8 cellular contexts compared by ENCODE assay signal in the genomic region with DNA sequence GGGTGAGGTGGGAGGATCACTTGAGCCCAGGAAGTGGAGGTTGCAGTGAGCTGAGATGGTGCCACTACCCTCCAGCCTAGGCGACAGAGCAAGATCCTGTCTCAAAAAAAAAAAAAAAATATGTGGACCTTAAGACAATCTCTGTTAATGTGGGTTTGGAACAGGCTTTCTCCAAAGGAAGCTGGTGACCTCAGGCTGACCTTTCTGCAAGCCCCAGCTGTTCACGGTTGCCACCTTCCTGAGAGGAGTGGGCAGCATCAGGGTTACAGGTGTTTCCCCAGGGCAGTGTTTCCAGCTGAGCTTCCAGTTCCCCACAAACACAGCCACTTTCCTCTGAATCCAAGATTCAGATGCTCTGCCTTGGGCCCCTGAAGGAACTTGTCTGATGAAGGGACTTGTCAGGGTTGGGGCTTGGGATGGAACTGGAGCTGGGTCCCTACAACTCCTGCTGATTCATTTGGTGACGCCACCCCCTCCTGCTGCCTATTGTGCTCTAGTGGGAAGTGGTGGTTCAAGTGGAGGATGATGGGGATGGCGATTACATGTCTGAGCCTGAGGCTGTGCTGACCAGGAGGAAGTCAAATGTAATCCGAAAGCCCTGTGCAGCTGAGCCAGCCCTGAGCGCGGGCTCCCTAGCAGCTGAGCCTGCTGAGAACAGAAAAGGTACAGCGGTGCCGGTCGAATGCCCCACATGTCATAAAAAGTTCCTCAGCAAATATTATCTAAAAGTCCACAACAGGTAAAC. TPM values are rescaled to one million over a fixed set of nuclear protein-coding genes. Genes with fewer than 3 reads are reported as not detected.
DNase-seq lines count a peak whose midpoint lies in the region; ATAC-seq and TF ChIP-seq lines count a peak whose summit lies in the region.

No MANE protein-coding gene starts in this region.

- H3K9me3 ChIP-seq in SU-DHL-6 (ENCODE audit: insufficient read depth, low read length), result no peaks in the 10 kb centered on the region
- no peaks in the 10 kb centered on the region for H3K9me3 ChIP-seq in GM23248 (ENCODE audit: low read depth)

- H3K9me3 Mint-ChIP-seq in activated naive CD4-positive, alpha-beta T cell treated with anti-CD3 and anti-CD28 coated beads, Interleukin-2, amount 50 U/mL, for 24 hours, result no peaks in the 10 kb centered on the region

- in situ Hi-C loops in GM23248 (cut with MboI), result no loop called here

- ATAC-seq in left ventricle myocardium superior (no peak), HG03135 (IDR thresholded peaks at IDR 0.05; ENCODE audit: unreplicated experiment) (no peak), GM18498 (IDR thresholded peaks at IDR 0.05; ENCODE audit: unreplicated experiment) (no peak)

- H3K79me2 ChIP-seq in SU-DHL-6 (ENCODE audit: insufficient read depth, low read length), result peaks cover 13% of the 10 kb centered on the region; the same call in 1 of the 2 replicates
- H3K79me2 ChIP-seq in GM23248 (ENCODE audit: insufficient read depth), result peaks cover 46% of the 10 kb centered on the region

- peak overlapping the region; percentile 95 for H3K4me3 Mint-ChIP-seq in activated naive CD4-positive, alpha-beta T cell treated with anti-CD3 and anti-CD28 coated beads, Interleukin-2, amount 50 U/mL, for 24 hours

- H3K27ac Mint-ChIP-seq in activated naive CD4-positive, alpha-beta T cell treated with anti-CD3 and anti-CD28 coated beads, Interleukin-2, amount 50 U/mL, for 24 hours, result peak overlapping the region; percentile 52

- peak overlapping the region; percentile 33 for H3K4me2 ChIP-seq in SU-DHL-6 (ENCODE audit: low read depth, low read length, poor library complexity, severe bottlenecking)
- no peak overlapping the region for H3K4me2 ChIP-seq in GM23248 (ENCODE audit: unreplicated experiment)

- H3K27ac ChIP-seq in SU-DHL-6 (ENCODE audit: low read depth, low read length) (no peak overlapping the region), GM23248 (no peak overlapping the region)

- H3K36me3 Mint-ChIP-seq in activated naive CD4-positive, alpha-beta T cell treated with anti-CD3 and anti-CD28 coated beads, Interleukin-2, amount 50 U/mL, for 24 hours, result no peaks in the 10 kb centered on the region

- H4K20me1 ChIP-seq in SU-DHL-6 (ENCODE audit: low read depth, low read length), result no peaks in the 10 kb centered on the region
- no peaks in the 10 kb centered on the region for H4K20me1 ChIP-seq in GM23248 (ENCODE audit: insufficient read depth)

- peaks cover 9% of the 10 kb centered on the region; the same call in 1 of the 2 replicates for H3K4me1 ChIP-seq in GM23248 (ENCODE audit: insufficient read depth)

- no peaks in the 10 kb centered on the region for H3K27me3 Mint-ChIP-seq in activated naive CD4-positive, alpha-beta T cell treated with anti-CD3 and anti-CD28 coated beads, Interleukin-2, amount 50 U/mL, for 24 hours

- H3F3A ChIP-seq in SU-DHL-6 (ENCODE audit: insufficient read depth) (no peaks in the 10 kb centered on the region), GM23248 (ENCODE audit: insufficient read depth) (no peaks in the 10 kb centered on the region)

- intact Hi-C loops in left ventricle myocardium superior (cut with micrococcal nuclease), result no loop called here

- H3K36me3 ChIP-seq in SU-DHL-6 (ENCODE audit: low read length) (no peaks in the 10 kb centered on the region), GM23248 (ENCODE audit: low read depth) (no peaks in the 10 kb centered on the region)

- H3K4me1 Mint-ChIP-seq in activated naive CD4-positive, alpha-beta T cell treated with anti-CD3 and anti-CD28 coated beads, Interleukin-2, amount 50 U/mL, for 24 hours, result peaks cover 51% of the 10 kb centered on the region

- no peak overlapping the region for H3K4me3 ChIP-seq in SU-DHL-6 (ENCODE audit: insufficient read depth, low read length, poor library complexity, severe bottlenecking)
- H3K4me3 ChIP-seq in GM23248, result no peak overlapping the region

- H3K27me3 ChIP-seq in SU-DHL-6 (ENCODE audit: low read length), result no peaks in the 10 kb centered on the region
- no peaks in the 10 kb centered on the region for H3K27me3 ChIP-seq in GM23248 (replicated peaks; ENCODE audit: insufficient read depth)

- TF ChIP-seq CTCF in SU-DHL-6 (IDR thresholded peaks at IDR 0.05; ENCODE audit: insufficient read depth, low read length, poor library complexity, severe bottlenecking), result no peak

- no peak overlapping the region for H2AFZ ChIP-seq in SU-DHL-6 (ENCODE audit: low read depth, low read length, severe bottlenecking)
- H2AFZ ChIP-seq in GM23248, result no peak overlapping the region

- WGBS in GM23248 (ENCODE audit: low coverage in 1 of 2, low lambda C conversion rate in 2 of 2, missing lambda C conversion rate in 2 of 2), 2 experiments, result 88 to 89% methylated on average over 10 of the region's 10 CpGs

- DNase-seq in activated naive CD4-positive, alpha-beta T cell treated with anti-CD3 and anti-CD28 coated beads, Interleukin-2, amount 50 U/mL, for 16 hours, result no peak
- peak; percentile 38 for DNase-seq in left ventricle myocardium superior
- DNase-seq in ureter (ENCODE audit: low spot score), result peak; percentile 56
- no peak for DNase-seq in GM23248

- H3K9ac ChIP-seq in SU-DHL-6 (ENCODE audit: low read length), result peak overlapping the region; percentile 82; the same call in 1 of the 2 replicates
- no peak overlapping the region for H3K9ac ChIP-seq in GM23248

- H3K9me2 ChIP-seq in SU-DHL-6 (replicated peaks; ENCODE audit: insufficient read depth, low read length), result no peaks in the 10 kb centered on the region
- no peaks in the 10 kb centered on the region for H3K9me2 ChIP-seq in GM23248 (ENCODE audit: insufficient read depth)

RNA-seq across cellular contexts. Expression of a gene that starts 1.9 kb away (rescaled TPM):
- 13.3 TPM for total RNA-seq in left ventricle myocardium superior
- 50.4 TPM for total RNA-seq in ureter
- 16.4 and 31.7 TPM in 2 replicates for total RNA-seq in GM23248 (2014; rRNA removed; shearing (Covaris generic))
- polyA plus RNA-seq in GM23248 (2016; fragmentation: Nextera tagmentation; extraction: Ambion mirVana), result 11.2 and 15.4 TPM in 2 replicates

RNA-seq across cellular contexts. Expression of a gene that starts 20.9 kb away (rescaled TPM):
- total RNA-seq in left ventricle myocardium superior (131 TPM), ureter (25.8 TPM)
- 39.3 and 52.9 TPM in 2 replicates for total RNA-seq in GM23248 (2014; rRNA removed; shearing (Covaris generic))
- polyA plus RNA-seq in GM23248 (2016; fragmentation: Nextera tagmentation; extraction: Ambion mirVana), result 16.6 and 17.7 TPM in 2 replicates

RNA-seq across cellular contexts. Expression of a gene that starts 26.6 kb away (rescaled TPM):
- not detected for total RNA-seq in left ventricle myocardium superior
- not detected for total RNA-seq in ureter
- total RNA-seq in GM23248 (2014; rRNA removed; shearing (Covaris generic)), result not detected in 2 replicates
- not detected in 2 replicates for polyA plus RNA-seq in GM23248 (2016; fragmentation: Nextera tagmentation; extraction: Ambion mirVana)

RNA-seq across cellular contexts. Expression of a gene that starts 27.4 kb away (rescaled TPM):
- 12.9 TPM for total RNA-seq in left ventricle myocardium superior
- 41.5 TPM for total RNA-seq in ureter
- total RNA-seq in GM23248 (2014; rRNA removed; shearing (Covaris generic)), result 16.6 and 27.8 TPM in 2 replicates
- polyA plus RNA-seq in GM23248 (2016; fragmentation: Nextera tagmentation; extraction: Ambion mirVana), result 13.0 and 15.7 TPM in 2 replicates

RNA-seq across cellular contexts. Expression of a gene that starts 31.8 kb away (rescaled TPM):
- total RNA-seq in left ventricle myocardium superior (7.5 TPM), ureter (10.9 TPM)
- total RNA-seq in GM23248 (2014; rRNA removed; shearing (Covaris generic)), result 21.3 and 21.5 TPM in 2 replicates
- 11.2 and 11.6 TPM in 2 replicates for polyA plus RNA-seq in GM23248 (2016; fragmentation: Nextera tagmentation; extraction: Ambion mirVana)

Comparison
In these comparisons a context has a peak if more than half of its experiments do, and no peak if none do; other contexts are left out.
1. DNase-seq: peak in left ventricle myocardium superior (single experiment) and ureter (single experiment); none in activated naive CD4-positive, alpha-beta T cell treated with anti-CD3 and anti-CD28 coated beads, Interleukin-2, amount 50 U/mL, for 16 hours (single experiment) and GM23248 (single experiment).